ENCODE assay signal across 17 cellular contexts in the genomic region with DNA sequence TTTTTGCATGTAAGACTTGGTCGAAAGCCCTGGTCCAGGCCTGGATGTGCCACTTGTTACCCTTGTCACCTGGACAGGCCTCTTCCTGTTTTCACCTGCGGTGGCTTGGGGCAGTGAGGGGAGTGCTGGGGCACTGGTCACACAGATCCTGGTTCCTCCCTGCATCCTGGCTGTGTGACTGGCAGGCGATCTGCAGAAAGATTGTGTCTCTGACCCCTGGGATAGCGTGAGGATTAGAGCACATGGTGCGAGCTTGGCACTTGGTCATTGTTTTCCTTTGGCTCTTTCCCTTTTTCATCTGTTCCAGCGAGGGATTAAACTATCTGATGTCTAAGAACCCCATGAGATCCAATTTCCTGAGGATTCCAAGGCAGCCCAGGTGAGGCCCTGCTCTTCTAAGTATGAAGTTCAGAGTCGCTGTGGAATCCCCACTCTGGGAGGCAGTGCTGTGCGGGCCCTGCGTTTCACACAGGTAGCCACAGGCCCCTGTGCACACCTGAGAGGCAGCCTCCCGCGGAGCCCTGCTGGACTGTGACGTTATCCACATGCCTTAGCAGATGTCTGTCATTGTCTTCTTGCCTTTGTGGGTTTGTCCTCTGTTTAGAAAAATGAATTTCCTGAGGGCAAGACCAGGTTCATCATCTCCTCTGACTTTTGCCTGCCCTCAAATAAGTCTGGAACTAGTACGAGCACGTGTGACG.
DNase-seq lines count a peak whose midpoint lies in the region; FAIRE-seq and TF ChIP-seq lines count a peak whose summit lies in the region.
"Had no signal": no experiment of that assay in that cellular context is flagged by ENCODE, and none has a peak within 500 bp of the region (broad histone marks: within the 10 kb centered on the region; RNA-seq: fewer than 3 reads in every experiment).

No MANE protein-coding gene starts in this region.

- H3K9me3 Mint-ChIP-seq in astrocyte (ENCODE audit: unreplicated experiment) (no peaks in the 10 kb centered on the region), type B pancreatic cell (peaks cover 4% of the 10 kb centered on the region)
- H3K9me3 Mint-ChIP-seq: activated CD4-positive, alpha-beta T cell treated with anti-CD3 and anti-CD28 coated beads, Interleukin-2, amount 10 ng/mL, durations not matched to agents 7 days and 5 days; effector memory CD8-positive, alpha-beta T cell; neural crest cell had no signal

- H2AFZ ChIP-seq in GM23248: no peak overlapping the region
- peak overlapping the region; percentile 62 for H2AFZ ChIP-seq in astrocyte (ENCODE audit: low read depth, low read length)
- H2AFZ ChIP-seq in smooth muscle cell (ENCODE audit: low read depth): no peak overlapping the region

- H3K4me3 Mint-ChIP-seq in astrocyte (ENCODE audit: unreplicated experiment) (no peak overlapping the region), type B pancreatic cell (no peak overlapping the region)
- H3K4me3 Mint-ChIP-seq: activated CD4-positive, alpha-beta T cell treated with anti-CD3 and anti-CD28 coated beads, Interleukin-2, amount 10 ng/mL, durations not matched to agents 7 days and 5 days; activated naive CD8-positive, alpha-beta T cell; effector memory CD8-positive, alpha-beta T cell; neural crest cell had no signal

- WGBS in GM23248 (ENCODE audit: low coverage in 1 of 2, low lambda C conversion rate in 2 of 2, missing lambda C conversion rate in 2 of 2), 2 experiments: 91 to 92% methylated on average over 15 of the region's 15 CpGs
- WGBS in smooth muscle cell (ENCODE audit: low lambda C conversion rate): 69% methylated on average over 15 of the region's 15 CpGs

- FAIRE-seq in astrocyte (lab: Jason Lieb, UNC): no peak

- H3K9ac ChIP-seq in GM23248: peak overlapping the region; percentile 4; the same call in 1 of the 2 replicates
- no peak overlapping the region for H3K9ac ChIP-seq in astrocyte (ENCODE audit: low read length)
- H3K9ac ChIP-seq in smooth muscle cell (ENCODE audit: low read depth): peak overlapping the region; percentile 52
- H3K9ac ChIP-seq: KMS-11 had no signal

- H3K27ac Mint-ChIP-seq in astrocyte (ENCODE audit: unreplicated experiment) (no peak overlapping the region), type B pancreatic cell (no peak overlapping the region)
- H3K27ac Mint-ChIP-seq: activated CD4-positive, alpha-beta T cell treated with anti-CD3 and anti-CD28 coated beads, Interleukin-2, amount 10 ng/mL, durations not matched to agents 7 days and 5 days; activated naive CD8-positive, alpha-beta T cell; effector memory CD8-positive, alpha-beta T cell had no signal

- H3K4me3 ChIP-seq in GM23248: no peak overlapping the region
- no peak overlapping the region for H3K4me3 ChIP-seq in astrocyte (ENCODE audit: insufficient read depth, low read depth, low read length)
- no peak overlapping the region for H3K4me3 ChIP-seq in smooth muscle cell

- H3K79me2 ChIP-seq in GM23248 (ENCODE audit: insufficient read depth) (peaks cover 60% of the 10 kb centered on the region), astrocyte (ENCODE audit: insufficient read depth, low read length) (no peaks in the 10 kb centered on the region), smooth muscle cell (ENCODE audit: low read depth) (no peaks in the 10 kb centered on the region)

- H3K4me1 Mint-ChIP-seq in astrocyte (ENCODE audit: low read depth, unreplicated experiment) (peaks cover 31% of the 10 kb centered on the region), type B pancreatic cell (ENCODE audit: unreplicated experiment) (peaks cover 21% of the 10 kb centered on the region)
- H3K4me1 Mint-ChIP-seq: activated CD4-positive, alpha-beta T cell treated with anti-CD3 and anti-CD28 coated beads, Interleukin-2, amount 10 ng/mL, durations not matched to agents 7 days and 5 days had no signal

- TF ChIP-seq CTCF in astrocyte (IDR thresholded peaks at IDR 0.05; ENCODE audit: insufficient read depth, low read depth, low read length): no peak
- TF ChIP-seq CTCF in smooth muscle cell (IDR thresholded peaks at IDR 0.05; ENCODE audit: borderline replicate concordance, insufficient read depth, poor library complexity, severe bottlenecking): no peak
- TF ChIP-seq CTCF in type B pancreatic cell (conservative IDR thresholded peaks at IDR 0.05): no peak

- no peaks in the 10 kb centered on the region for H3K27me3 ChIP-seq in GM23248 (replicated peaks; ENCODE audit: insufficient read depth)
- H3K27me3 ChIP-seq in astrocyte (ENCODE audit: insufficient read depth, low read length): no peaks in the 10 kb centered on the region
- no peaks in the 10 kb centered on the region for H3K27me3 ChIP-seq in smooth muscle cell (ENCODE audit: low read depth)
- H3K27me3 ChIP-seq: foreskin keratinocyte had no signal

- H3K36me3 ChIP-seq in GM23248 (ENCODE audit: low read depth) (no peaks in the 10 kb centered on the region), astrocyte (ENCODE audit: insufficient read depth, low read length) (no peaks in the 10 kb centered on the region), smooth muscle cell (ENCODE audit: low read depth) (no peaks in the 10 kb centered on the region)

- H4K20me1 ChIP-seq in GM23248 (ENCODE audit: insufficient read depth) (no peaks in the 10 kb centered on the region), astrocyte (ENCODE audit: insufficient read depth, low read length) (no peaks in the 10 kb centered on the region), smooth muscle cell (ENCODE audit: low read depth) (no peaks in the 10 kb centered on the region)

- peaks cover 7% of the 10 kb centered on the region for H3K27me3 Mint-ChIP-seq in astrocyte (ENCODE audit: low read depth, unreplicated experiment)
- H3K27me3 Mint-ChIP-seq in type B pancreatic cell: peaks cover 22% of the 10 kb centered on the region
- H3K27me3 Mint-ChIP-seq: activated naive CD8-positive, alpha-beta T cell had no signal

- H3K27ac ChIP-seq in GM23248: peak overlapping the region; percentile 41
- H3K27ac ChIP-seq in astrocyte (ENCODE audit: low read depth, low read length): peak overlapping the region; percentile 51
- peak overlapping the region; percentile 81 for H3K27ac ChIP-seq in smooth muscle cell (ENCODE audit: low read depth)
- H3K27ac ChIP-seq: foreskin keratinocyte, KMS-11 had no signal

- peaks cover 23% of the 10 kb centered on the region for H3F3A ChIP-seq in GM23248 (ENCODE audit: insufficient read depth)
- peaks cover 18% of the 10 kb centered on the region for H3F3A ChIP-seq in smooth muscle cell (ENCODE audit: low read depth)

- in situ Hi-C loops in GM23248 (cut with MboI): no loop called here

- H3K36me3 Mint-ChIP-seq in astrocyte (ENCODE audit: low read depth, unreplicated experiment): no peaks in the 10 kb centered on the region
- H3K36me3 Mint-ChIP-seq in type B pancreatic cell: peaks cover 11% of the 10 kb centered on the region
- H3K36me3 Mint-ChIP-seq: activated naive CD8-positive, alpha-beta T cell had no signal

- DNase-seq in GM23248 (no peak), astrocyte (ENCODE audit: low read depth) (no peak), mesenteric fat pad (ENCODE audit: low spot score) (peak; percentile 88), smooth muscle cell (lab: John Stamatoyannopoulos, UW; ENCODE audit: unreplicated experiment) (no peak), type B pancreatic cell (ENCODE audit: extremely low spot score, unreplicated experiment) (no peak), NCI-H2029 (lab: John Stamatoyannopoulos, UW) (no peak), NCI-H1436 treated with DMSO at 0.1 percent for 48 hours (lab: John Stamatoyannopoulos, UW) (no peak)
- DNase-seq in stimulated activated naive CD4-positive, alpha-beta T cell treated with Interleukin-2 at 50 U/mL for 16 hours (lab: John Stamatoyannopoulos, UW): no peak
- DNase-seq: activated CD4-positive, alpha-beta T cell treated with anti-CD3 and anti-CD28 coated beads, Interleukin-2, amount 10 ng/mL, durations not matched to agents 7 days and 5 days; central memory CD4-positive, alpha-beta T cell; effector memory CD8-positive, alpha-beta T cell; foreskin keratinocyte; NCI-H524 treated with DMSO at 0.1 percent for 48 hours; OCI-M1 had no signal

- H3K4me1 ChIP-seq in GM23248 (ENCODE audit: insufficient read depth) (peaks cover 48% of the 10 kb centered on the region), astrocyte (ENCODE audit: insufficient read depth, low read length) (peaks cover 37% of the 10 kb centered on the region), smooth muscle cell (ENCODE audit: low read depth) (peaks cover 25% of the 10 kb centered on the region)
- H3K4me1 ChIP-seq: foreskin keratinocyte had no signal

- H3K4me2 ChIP-seq in GM23248 (ENCODE audit: unreplicated experiment): peak overlapping the region; percentile 4
- H3K4me2 ChIP-seq in astrocyte (ENCODE audit: low read length): peak overlapping the region; percentile 24
- H3K4me2 ChIP-seq in smooth muscle cell: peak overlapping the region; percentile 22
- H3K4me2 ChIP-seq: KMS-11 had no signal

- H3K9me2 ChIP-seq in GM23248 (ENCODE audit: insufficient read depth): no peaks in the 10 kb centered on the region

- H3K9me3 ChIP-seq in GM23248 (ENCODE audit: low read depth): no peaks in the 10 kb centered on the region
- no peaks in the 10 kb centered on the region for H3K9me3 ChIP-seq in astrocyte (ENCODE audit: insufficient read depth, low read depth, low read length)
- H3K9me3 ChIP-seq in smooth muscle cell (replicated peaks; ENCODE audit: low read depth): no peaks in the 10 kb centered on the region
